9 cellular contexts compared by ENCODE assay signal in the genomic region with DNA sequence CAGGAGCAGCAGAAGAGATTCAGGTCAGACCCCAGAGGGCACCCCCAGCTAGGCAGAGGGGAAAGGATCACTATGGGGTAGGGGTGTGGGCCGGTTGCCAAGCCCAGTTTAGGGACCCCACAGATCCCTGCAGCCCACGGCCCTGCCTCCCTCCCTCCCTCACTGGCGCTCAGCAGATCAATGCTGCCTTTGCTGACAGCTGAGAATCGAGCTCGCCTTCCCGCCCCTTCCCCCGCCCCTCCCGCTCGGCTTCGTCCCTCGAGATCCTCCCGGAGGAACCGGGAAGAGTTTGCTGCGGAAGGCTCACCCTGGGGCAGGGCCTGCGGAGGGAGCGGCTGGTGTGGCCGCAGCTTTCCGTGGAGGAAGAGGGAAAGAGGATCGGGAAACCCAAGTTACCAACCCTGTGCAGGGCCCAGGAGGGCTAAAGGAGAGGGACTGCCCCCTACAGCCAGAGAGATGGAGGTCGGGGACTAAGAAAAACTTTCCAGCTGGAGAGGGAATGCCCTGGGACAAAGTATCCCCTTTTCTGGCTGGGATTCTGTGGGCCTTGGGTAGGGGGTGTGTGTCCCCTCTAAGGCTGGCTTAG. TPM values are rescaled to one million over a fixed set of nuclear protein-coding genes. Genes with fewer than 3 reads are reported as not detected.
DNase-seq lines count a peak whose midpoint lies in the region; ATAC-seq and TF ChIP-seq lines count a peak whose summit lies in the region.
"Had no signal": no experiment of that assay in that cellular context is flagged by ENCODE, and none has a peak within 500 bp of the region (broad histone marks: within the 10 kb centered on the region; RNA-seq: fewer than 3 reads in every experiment).

No MANE protein-coding gene starts in this region.

- H3K4me3 Mint-ChIP-seq in natural killer cell, result peak overlapping the region; percentile 65
- H3K4me3 Mint-ChIP-seq in natural killer cell treated with Interleukin-12 subunit alpha and Interleukin-12 subunit beta and Interleukin-15 and Interleukin-18, amount 100 ng/mL, for 72 hours, result no peak overlapping the region

- H3K27ac ChIP-seq in brain microvascular endothelial cell (no peak overlapping the region), lower lobe of right lung (no peak overlapping the region), uterus (peak overlapping the region; percentile 87 to 89)

- H3K27me3 ChIP-seq in brain microvascular endothelial cell (replicated peaks) (peaks cover 5% of the 10 kb centered on the region), lower lobe of right lung (ENCODE audit: low read depth) (peaks cover 19% of the 10 kb centered on the region), uterus (no peaks in the 10 kb centered on the region)

- TF ChIP-seq CTCF in natural killer cell (IDR thresholded peaks at IDR 0.05) (no peak), brain microvascular endothelial cell (IDR thresholded peaks at IDR 0.05; ENCODE audit: low read depth, low read length, missing control alignments) (peak; percentile 33), lower lobe of right lung (IDR thresholded peaks at IDR 0.05) (no peak), uterus (IDR thresholded peaks at IDR 0.05) (peak in 1 of 4 experiments; percentile 15)

- no peaks in the 10 kb centered on the region for H3K9me3 Mint-ChIP-seq in natural killer cell
- H3K9me3 Mint-ChIP-seq in natural killer cell treated with Interleukin-12 subunit alpha and Interleukin-12 subunit beta and Interleukin-15 and Interleukin-18, amount 100 ng/mL, for 72 hours, result no peaks in the 10 kb centered on the region
- H3K9me3 Mint-ChIP-seq: activated naive CD8-positive, alpha-beta T cell treated with anti-CD3 and anti-CD28 coated beads, Interleukin-2, amount 10 ng/mL, durations not matched to agents 7 days and 5 days had no signal

- H3K27me3 Mint-ChIP-seq in natural killer cell (ENCODE audit: low read depth in 2 of 2), result peaks cover 6 to 34% of the 10 kb centered on the region in 2 donors
- H3K27me3 Mint-ChIP-seq in natural killer cell treated with Interleukin-12 subunit alpha and Interleukin-12 subunit beta and Interleukin-15 and Interleukin-18, amount 100 ng/mL, for 72 hours, result peaks cover 5 to 26% of the 10 kb centered on the region in 2 donors

- H3K9me3 ChIP-seq in lower lobe of right lung (no peaks in the 10 kb centered on the region), uterus (no peaks in the 10 kb centered on the region)

- DNase-seq in natural killer cell (no peak), brain microvascular endothelial cell (no peak), lower lobe of right lung (no peak), uterus (no peak), NCI-H1694 (lab: John Stamatoyannopoulos, UW) (no peak), GDM1 (lab: John Stamatoyannopoulos, UW) (no peak)
- no peak for DNase-seq in natural killer cell treated with Interleukin-12 subunit alpha and Interleukin-12 subunit beta and Interleukin-15 and Interleukin-18, amount 100 ng/mL, for 72 hours (ENCODE audit: low spot score)
- DNase-seq: activated naive CD8-positive, alpha-beta T cell treated with anti-CD3 and anti-CD28 coated beads, Interleukin-2, amount 10 ng/mL, durations not matched to agents 7 days and 5 days had no signal

- H3K4me3 ChIP-seq in brain microvascular endothelial cell (ENCODE audit: low read depth, low read length) (no peak overlapping the region), lower lobe of right lung (peak overlapping the region; percentile 54), uterus (peak overlapping the region; percentile 7 to 9)

- ATAC-seq in natural killer cell, result no peak
- no peak for ATAC-seq in natural killer cell treated with Interleukin-12 subunit alpha and Interleukin-12 subunit beta and Interleukin-15 and Interleukin-18, amount 100 ng/mL, for 72 hours
- ATAC-seq in lower lobe of right lung, result peak in 1 of 2 donors; percentile 28
- no peak for ATAC-seq in GM19351 (IDR thresholded peaks at IDR 0.05; ENCODE audit: unreplicated experiment)

- H3K4me1 Mint-ChIP-seq in natural killer cell, result peaks cover 0 to 20% of the 10 kb centered on the region in 2 donors
- H3K4me1 Mint-ChIP-seq in natural killer cell treated with Interleukin-12 subunit alpha and Interleukin-12 subunit beta and Interleukin-15 and Interleukin-18, amount 100 ng/mL, for 72 hours (ENCODE audit: low read depth in 2 of 2), result peaks cover 0 to 12% of the 10 kb centered on the region in 2 donors

- peaks cover 18% of the 10 kb centered on the region for H3K4me1 ChIP-seq in lower lobe of right lung
- H3K4me1 ChIP-seq in uterus, result peaks cover 0 to 9% of the 10 kb centered on the region in 2 donors

- in situ Hi-C loops in brain microvascular endothelial cell (cut with HindIII; ENCODE audit: low pct_ligation_motif_present, low sequenced_read_pairs), result no loop called here

- no peaks in the 10 kb centered on the region for H3K36me3 Mint-ChIP-seq in natural killer cell
- no peaks in the 10 kb centered on the region for H3K36me3 Mint-ChIP-seq in natural killer cell treated with Interleukin-12 subunit alpha and Interleukin-12 subunit beta and Interleukin-15 and Interleukin-18, amount 100 ng/mL, for 72 hours

- H3K36me3 ChIP-seq in brain microvascular endothelial cell (replicated peaks) (no peaks in the 10 kb centered on the region), lower lobe of right lung (no peaks in the 10 kb centered on the region), uterus (no peaks in the 10 kb centered on the region)

- H3K27ac Mint-ChIP-seq in natural killer cell, result no peak overlapping the region
- no peak overlapping the region for H3K27ac Mint-ChIP-seq in natural killer cell treated with Interleukin-12 subunit alpha and Interleukin-12 subunit beta and Interleukin-15 and Interleukin-18, amount 100 ng/mL, for 72 hours

- no peak for TF ChIP-seq POLR2A in uterus (IDR thresholded peaks at IDR 0.05)

- intact Hi-C loops in natural killer cell (cut with micrococcal nuclease), result no loop called here
- intact Hi-C loops in lower lobe of right lung (cut with DNase I), result no loop called here
- intact Hi-C loops in uterus (cut with DNase I; ENCODE audit: low total_unique reads), result no loop called here

RNA-seq across cellular contexts. Expression of gene KCNQ4, which starts 1.1 kb away (rescaled TPM):
- total RNA-seq in natural killer cell, result under 1 TPM; 0.14 to 0.45 (median 0.35) TPM
- under 1 TPM; 0.24 to 0.56 TPM for total RNA-seq in natural killer cell treated with Interleukin-12 subunit alpha and Interleukin-12 subunit beta and Interleukin-15 and Interleukin-18, amount 100 ng/mL, for 72 hours
- 0.89 TPM for total RNA-seq in lower lobe of right lung
- total RNA-seq in uterus, result 10 to 100 TPM in 1 of 4 donors, 1 to 10 TPM in 2, not detected in 1; 2.7 to 13.4 (median 7.4) TPM

Comparison
In these comparisons a context has a peak if more than half of its experiments do, and no peak if none do; other contexts are left out.
1. H3K27ac ChIP-seq: peak in uterus (2 of 2); none in brain microvascular endothelial cell (single experiment) and lower lobe of right lung (single experiment).